9 cellular contexts compared by ENCODE assay signal in the genomic region with DNA sequence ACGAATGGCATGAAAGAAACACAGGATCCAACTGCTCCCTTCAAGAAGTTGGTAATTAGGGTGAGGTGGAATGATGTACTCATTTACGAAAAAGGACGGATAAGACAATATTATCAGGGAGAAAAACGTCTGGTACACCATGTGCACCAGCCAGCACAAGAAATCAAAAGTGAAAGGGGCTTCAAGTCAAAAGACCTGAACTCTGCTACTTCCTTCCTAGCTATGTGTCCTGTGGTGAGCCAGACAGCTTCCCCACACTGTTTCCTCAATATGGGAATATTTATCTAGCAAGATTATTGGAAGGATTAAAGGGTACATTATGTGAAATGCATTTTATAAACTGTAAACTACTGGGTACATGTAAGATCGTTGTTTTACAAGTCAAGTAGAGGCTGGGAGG. TPM values are rescaled to one million over a fixed set of nuclear protein-coding genes. Genes with fewer than 3 reads are reported as not detected.
DNase-seq lines count a peak whose midpoint lies in the region; ATAC-seq and TF ChIP-seq lines count a peak whose summit lies in the region.
"Had no signal": no experiment of that assay in that cellular context is flagged by ENCODE, and none has a peak within 500 bp of the region (broad histone marks: within the 10 kb centered on the region; RNA-seq: fewer than 3 reads in every experiment).

No MANE protein-coding gene starts in this region.

- H3K9me3 ChIP-seq in CD4-positive, alpha-beta T cell (ENCODE audit: control insufficient read depth, low read length) = no peaks in the 10 kb centered on the region

- CTCF ChIA-PET in CD4-positive, alpha-beta T cell (lab: Charles Lee) = interaction anchor here (1.0 kb wide), 1 partner anchor 12 kb away, joined by 3 read pairs; no protein-coding TSS in a partner anchor

- no peaks in the 10 kb centered on the region for H4K20me1 ChIP-seq in GM23338 (replicated peaks; ENCODE audit: insufficient read depth)

- peaks cover 8% of the 10 kb centered on the region for H3K36me3 Mint-ChIP-seq in CD4-positive, alpha-beta T cell (ENCODE audit: low read depth)
- H3K36me3 Mint-ChIP-seq in glutamatergic neuron (ENCODE audit: unreplicated experiment) = no peaks in the 10 kb centered on the region
- no peaks in the 10 kb centered on the region for H3K36me3 Mint-ChIP-seq in GM23338 (ENCODE audit: low read depth)

- no peak overlapping the region for H3K4me3 ChIP-seq in GM23338

- POLR2A ChIA-PET in CD4-positive, alpha-beta T cell (lab: Charles Lee) = interaction anchor here (0.7 to 1.9 kb wide), 3 partner anchors 17 to 58 kb away, joined by 3 to 6 read pairs (median 3); partner anchors contain the start of gene RSL24D1

- peak; percentile 69 for ATAC-seq in CD4-positive, alpha-beta T cell (ENCODE audit: poor library complexity)
- ATAC-seq in GM19025 (IDR thresholded peaks at IDR 0.05; ENCODE audit: low read depth, unreplicated experiment) (peak; percentile 64), GM23338 (no peak)

- no peaks in the 10 kb centered on the region for H3F3A ChIP-seq in GM23338 (replicated peaks; ENCODE audit: low read depth)

- peaks cover 66% of the 10 kb centered on the region for H3K4me1 Mint-ChIP-seq in CD4-positive, alpha-beta T cell (ENCODE audit: low read depth)
- peaks cover 4% of the 10 kb centered on the region for H3K4me1 Mint-ChIP-seq in glutamatergic neuron (ENCODE audit: low read depth, unreplicated experiment)
- no peaks in the 10 kb centered on the region for H3K4me1 Mint-ChIP-seq in GM23338

- H3K4me1 ChIP-seq in GM23338 (ENCODE audit: insufficient read depth) = no peaks in the 10 kb centered on the region

- no peaks in the 10 kb centered on the region for H3K36me3 ChIP-seq in GM23338 (ENCODE audit: insufficient read depth)

- no peaks in the 10 kb centered on the region for H3K27me3 Mint-ChIP-seq in CD4-positive, alpha-beta T cell
- H3K27me3 Mint-ChIP-seq in glutamatergic neuron (ENCODE audit: unreplicated experiment) (no peaks in the 10 kb centered on the region), GM23338 (ENCODE audit: insufficient read depth, low read depth, poor library complexity) (peaks cover 3% of the 10 kb centered on the region)

- no peak overlapping the region for H3K4me2 ChIP-seq in GM23338

- no peak overlapping the region for H3K27ac ChIP-seq in CD4-positive, alpha-beta T cell (ENCODE audit: low read depth, low read length)
- H3K27ac ChIP-seq in epithelial cell of prostate = peak overlapping the region; percentile 53
- no peak overlapping the region for H3K27ac ChIP-seq in GM23338 (ENCODE audit: low read depth)

- no peaks in the 10 kb centered on the region; the same call in 1 of the 2 replicates for H3K9me2 ChIP-seq in GM23338 (ENCODE audit: insufficient read depth)

- no peaks in the 10 kb centered on the region for H3K27me3 ChIP-seq in CD4-positive, alpha-beta T cell (ENCODE audit: control insufficient read depth, insufficient read depth, low read length)
- H3K27me3 ChIP-seq in GM23338 (ENCODE audit: insufficient read depth) = no peaks in the 10 kb centered on the region

- no peaks in the 10 kb centered on the region for H3K79me2 ChIP-seq in GM23338 (replicated peaks; ENCODE audit: insufficient read depth)

- H3K9me3 Mint-ChIP-seq in CD4-positive, alpha-beta T cell = no peaks in the 10 kb centered on the region
- no peaks in the 10 kb centered on the region for H3K9me3 Mint-ChIP-seq in glutamatergic neuron (ENCODE audit: unreplicated experiment)
- no peaks in the 10 kb centered on the region for H3K9me3 Mint-ChIP-seq in GM23338
- H3K9me3 Mint-ChIP-seq: HFFc6 had no signal

- intact Hi-C loops in CD4-positive, alpha-beta T cell (cut with DNase I, micrococcal nuclease) = loop anchor here in 1 of 2 experiments (5.0 kb wide), 1 partner anchor 37 kb away; no protein-coding TSS in a partner anchor

- DNase-seq in CD4-positive, alpha-beta T cell = no peak
- DNase-seq in HT1080 (ENCODE audit: low read depth) (peak; percentile 10), epithelial cell of prostate (ENCODE audit: low read depth, low spot score) (no peak), NCI-H1417 treated with DMSO at 0.1 percent for 48 hours (lab: John Stamatoyannopoulos, UW) (no peak), foreskin melanocyte (no peak), glutamatergic neuron (no peak), GM23338 (ENCODE audit: low spot score) (no peak)
- DNase-seq: HFFc6 had no signal

- no peak overlapping the region for H2AFZ ChIP-seq in GM23338

- H3K27ac Mint-ChIP-seq in CD4-positive, alpha-beta T cell = peak overlapping the region; percentile 57
- no peak overlapping the region for H3K27ac Mint-ChIP-seq in glutamatergic neuron (ENCODE audit: unreplicated experiment)
- no peak overlapping the region for H3K27ac Mint-ChIP-seq in GM23338
- H3K27ac Mint-ChIP-seq: HFFc6 had no signal

- H3K4me3 Mint-ChIP-seq in CD4-positive, alpha-beta T cell = peak overlapping the region; percentile 82
- H3K4me3 Mint-ChIP-seq in glutamatergic neuron (ENCODE audit: unreplicated experiment) = no peak overlapping the region
- H3K4me3 Mint-ChIP-seq in GM23338 = no peak overlapping the region
- H3K4me3 Mint-ChIP-seq: HFFc6 had no signal

- TF ChIP-seq CTCF in CD4-positive, alpha-beta T cell (IDR thresholded peaks at IDR 0.05) = no peak
- TF ChIP-seq CTCF in glutamatergic neuron (IDR thresholded peaks at IDR 0.05; ENCODE audit: partially characterized antibody, unreplicated experiment) (no peak), GM23338 (conservative IDR thresholded peaks at IDR 0.05; ENCODE audit: low read depth in 2 of 2) (no peak)

TF ChIP-seq in GM23338, 12 proteins besides CTCF, POLR2A, EP300 and RAD21 (continues in another document):
- TF ChIP-seq ZNF331 (CRISPR knock-in tag; IDR thresholded peaks at IDR 0.05; ENCODE audit: low read depth) = no peak
- no peak for TF ChIP-seq EZH2 (IDR thresholded peaks at IDR 0.05; ENCODE audit: low read depth, unreplicated experiment)
- no peak for TF ChIP-seq REST (IDR thresholded peaks at IDR 0.05; ENCODE audit: unreplicated experiment)
- TF ChIP-seq STAT1 (IDR thresholded peaks at IDR 0.05; ENCODE audit: unreplicated experiment) = no peak

RNA-seq across cellular contexts. Expression of gene RAB27A, which starts 33.9 kb away (rescaled TPM):
- total RNA-seq in CD4-positive, alpha-beta T cell = 1 to 10 TPM; 9.0 TPM
- total RNA-seq in HT1080 (2014; rRNA removed; shearing (Covaris generic)) = 9.5 and 12.8 TPM in 2 replicates
- polyA plus RNA-seq in HT1080 (2015; cell fraction: cytosol; rRNA removed) = 27.3 and 29.6 TPM in 2 replicates
- polyA plus RNA-seq in HT1080 (2015; cell fraction: nucleus; rRNA removed) = 19.7 and 20.1 TPM in 2 replicates
- 4.9 TPM for total RNA-seq in glutamatergic neuron (ENCODE audit: unreplicated experiment)
- total RNA-seq in GM23338 (2014; rRNA removed; shearing (Covaris generic)) = 3.0 and 5.8 TPM in 2 replicates
- polyA plus RNA-seq in GM23338 (2016; fragmentation: Nextera tagmentation; extraction: Ambion mirVana) = 2.8 and 3.2 TPM in 2 replicates

RNA-seq across cellular contexts. Expression of gene RSL24D1, which starts 59.0 kb away (rescaled TPM):
- total RNA-seq in CD4-positive, alpha-beta T cell = 100 to 1,000 TPM; 163 to 164 TPM
- total RNA-seq in HT1080 (2014; rRNA removed; shearing (Covaris generic)) = 148 and 163 TPM in 2 replicates
- 199 and 232 TPM in 2 replicates for polyA plus RNA-seq in HT1080 (2015; cell fraction: cytosol; rRNA removed)
- polyA plus RNA-seq in HT1080 (2015; cell fraction: nucleus; rRNA removed) = 95.1 and 114 TPM in 2 replicates
- 77.4 TPM for total RNA-seq in glutamatergic neuron (ENCODE audit: unreplicated experiment)
- 125 and 146 TPM in 2 replicates for total RNA-seq in GM23338 (2014; rRNA removed; shearing (Covaris generic))
- 181 and 201 TPM in 2 replicates for polyA plus RNA-seq in GM23338 (2016; fragmentation: Nextera tagmentation; extraction: Ambion mirVana)
